ENCODE assay signal across 9 cellular contexts in genomic region chr1:1434812-1435093, GRCh38. TPM values are rescaled to one million over a fixed set of nuclear protein-coding genes. Genes with fewer than 3 reads are reported as not detected.
DNase-seq lines count a peak whose midpoint lies in the region; ATAC-seq and TF ChIP-seq lines count a peak whose summit lies in the region.
"Had no signal": no experiment of that assay in that cellular context is flagged by ENCODE, and none has a peak within 500 bp of the region (broad histone marks: within the 10 kb centered on the region; RNA-seq: fewer than 3 reads in every experiment).

No MANE protein-coding gene starts in this region.

- no peak for ATAC-seq in right lobe of liver
- no peak for ATAC-seq in HG03442 (IDR thresholded peaks at IDR 0.05; ENCODE audit: unreplicated experiment)
- ATAC-seq in GM21717 (IDR thresholded peaks at IDR 0.05; ENCODE audit: unreplicated experiment), result no peak

- H3K4me1 ChIP-seq in right lobe of liver, result peaks cover 0 to 88% (median 38%) of the 10 kb centered on the region in 4 donors
- peaks cover 4 to 78% (median 74%) of the 10 kb centered on the region in 5 donors for H3K4me1 ChIP-seq in subcutaneous abdominal adipose tissue (ENCODE audit: control insufficient read depth in 5 of 5, insufficient read depth in 5 of 5, low read length in 5 of 5)
- peaks cover 24 to 38% of the 10 kb centered on the region in 2 donors for H3K4me1 ChIP-seq in adrenal gland (replicated peaks in 1 of 2)

- DNase-seq in DMS 273 (lab: John Stamatoyannopoulos, UW; ENCODE audit: unreplicated experiment) (peak; percentile 73), DMS 273 treated with DMSO at 0.1 percent for 48 hours (lab: John Stamatoyannopoulos, UW) (no peak), right lobe of liver (no peak), adrenal gland (no peak)

- H3K9me3 ChIP-seq in right lobe of liver (no peaks in the 10 kb centered on the region), subcutaneous abdominal adipose tissue (ENCODE audit: control insufficient read depth in 5 of 5, low read length in 5 of 5) (no peaks in the 10 kb centered on the region), adrenal gland (replicated peaks in 1 of 3) (no peaks in the 10 kb centered on the region)

- H3K27ac ChIP-seq in adipose tissue (ENCODE audit: low read depth, low read length) (peak overlapping the region; percentile 11), right lobe of liver (peak overlapping the region; percentile 53 to 84 (median 69)), subcutaneous abdominal adipose tissue (ENCODE audit: low read depth, low read length) (peak overlapping the region; percentile 90), adrenal gland (peak overlapping the region in 2 of 5 donors; percentile 52 to 77)
- H3K27ac ChIP-seq: 22Rv1 had no signal

- no peak for TF ChIP-seq POLR2A in right lobe of liver (IDR thresholded peaks at IDR 0.05)
- TF ChIP-seq POLR2A in adrenal gland (IDR thresholded peaks at IDR 0.05), result no peak

- H3K36me3 ChIP-seq in right lobe of liver, result no peaks in the 10 kb centered on the region
- H3K36me3 ChIP-seq in subcutaneous abdominal adipose tissue (ENCODE audit: control insufficient read depth in 5 of 5, insufficient read depth in 5 of 5, low read length in 5 of 5), result peaks cover 0 to 4% (median 0%) of the 10 kb centered on the region in 5 donors
- no peaks in the 10 kb centered on the region for H3K36me3 ChIP-seq in adrenal gland (replicated peaks in 1 of 2)

- intact Hi-C loops in right lobe of liver (cut with DNase I), result no loop called here
- intact Hi-C loops in adrenal gland (cut with DNase I), result no loop called here

- TF ChIP-seq CTCF in right lobe of liver (IDR thresholded peaks at IDR 0.05), result no peak
- TF ChIP-seq CTCF in adrenal gland (IDR thresholded peaks at IDR 0.05), result no peak

- peak overlapping the region in 4 of 5 donors; percentile 55 to 74 (median 62) for H3K9ac ChIP-seq in subcutaneous abdominal adipose tissue (ENCODE audit: low read length in 5 of 5)

- WGBS in adipose tissue, 3 donors, result 48 to 66% (median 55%) methylated on average over 3 of the region's 3 CpGs
- 100% methylated on average over 1 of the region's 3 CpGs for WGBS in right lobe of liver (ENCODE audit: insufficient coverage, low coverage, low lambda C conversion rate, missing lambda C conversion rate)
- 60 to 100% (median 80%) methylated on average over 1 to 3 of the region's 3 CpGs for WGBS in adrenal gland, 4 donors

- no peaks in the 10 kb centered on the region for H3K27me3 ChIP-seq in right lobe of liver
- peaks cover 0 to 3% (median 0%) of the 10 kb centered on the region in 5 donors for H3K27me3 ChIP-seq in subcutaneous abdominal adipose tissue (ENCODE audit: control insufficient read depth in 5 of 5, insufficient read depth in 4 of 5, low read length in 5 of 5)
- H3K27me3 ChIP-seq in adrenal gland, result no peaks in the 10 kb centered on the region

- H3K4me3 ChIP-seq in right lobe of liver (no peak overlapping the region), subcutaneous abdominal adipose tissue (ENCODE audit: low read depth in 1 of 5, low read length in 5 of 5) (peak overlapping the region; percentile 11 to 71 (median 62)), adrenal gland (no peak overlapping the region)

RNA-seq across cellular contexts. Expression of gene VWA1, which starts 0.7 kb away (rescaled TPM):
- polyA plus RNA-seq in adipose tissue (10 to 100 TPM in 2 of 3 donors, 1 to 10 TPM in 1; 7.8 to 53.1 (median 42.1) TPM), adrenal gland (10 to 100 TPM in 2 of 3 donors, under 1 TPM in 1; 0.99 to 39.3 (median 25.9) TPM)
- total RNA-seq in right lobe of liver (100 to 1,000 TPM in 1 of 6 experiments, 10 to 100 TPM in 5; 39.5 to 195 (median 78.7) TPM), adrenal gland (10 to 100 TPM; 14.8 to 49.0 (median 30.6) TPM)

RNA-seq across cellular contexts. Expression of gene ANKRD65, which starts 13.7 kb away (rescaled TPM):
- polyA plus RNA-seq in adipose tissue, result 10 to 100 TPM in 2 of 3 donors, 1 to 10 TPM in 1; 9.9 to 25.5 (median 10.6) TPM
- under 1 TPM; 0.19 to 0.89 (median 0.35) TPM for total RNA-seq in right lobe of liver
- total RNA-seq in adrenal gland, result 1 to 10 TPM in 5 of 8 donors, under 1 TPM in 3; 0.39 to 2.6 (median 1.6) TPM
- polyA plus RNA-seq in adrenal gland, result 1 to 10 TPM in 2 of 3 donors, under 1 TPM in 1; 0.53 to 3.4 (median 2.2) TPM

RNA-seq across cellular contexts. Expression of gene ATAD3C, which starts 14.7 kb away (rescaled TPM):
- polyA plus RNA-seq in adipose tissue (10 to 100 TPM in 1 of 3 donors, 1 to 10 TPM in 1, under 1 TPM in 1; 0.34 to 10.3 (median 2.2) TPM), adrenal gland (1 to 10 TPM in 1 of 3 donors, under 1 TPM in 2; 0.09 to 1.2 (median 0.72) TPM)
- total RNA-seq in right lobe of liver (1 to 10 TPM in 4 of 6 experiments, under 1 TPM in 2; 0.74 to 3.1 (median 1.9) TPM), adrenal gland (1 to 10 TPM in 2 of 8 donors, under 1 TPM in 3, not detected in 3; under 0.01 to 1.4 (median 0.69) TPM)

RNA-seq across cellular contexts. Expression of gene MRPL20, which starts 27.7 kb away (rescaled TPM):
- polyA plus RNA-seq in adipose tissue (100 to 1,000 TPM; 110 to 228 (median 190) TPM), adrenal gland (100 to 1,000 TPM; 116 to 175 (median 134) TPM)
- total RNA-seq in right lobe of liver (10 to 100 TPM; 44.1 to 91.2 (median 56.5) TPM), adrenal gland (100 to 1,000 TPM in 7 of 8 donors, 10 to 100 TPM in 1; 98.9 to 276 (median 158) TPM)

RNA-seq across cellular contexts. Expression of gene CCNL2, which starts 35.6 kb away (rescaled TPM):
- 100 to 1,000 TPM; 103 to 173 (median 106) TPM for polyA plus RNA-seq in adipose tissue
- 100 to 1,000 TPM in 4 of 6 experiments, 10 to 100 TPM in 2; 80.8 to 127 (median 101) TPM for total RNA-seq in right lobe of liver
- total RNA-seq in adrenal gland, result 100 to 1,000 TPM in 6 of 8 donors, 10 to 100 TPM in 2; 53.4 to 264 (median 148) TPM
- 100 to 1,000 TPM in 2 of 3 donors, 10 to 100 TPM in 1; 65.2 to 893 (median 593) TPM for polyA plus RNA-seq in adrenal gland

Comparison
In these comparisons a context has a peak if more than half of its experiments do, and no peak if none do; other contexts are left out.
1. H3K4me3 ChIP-seq: peak in subcutaneous abdominal adipose tissue (5 of 5); none in right lobe of liver (0 of 3) and adrenal gland (0 of 4).